In the genomic region with DNA sequence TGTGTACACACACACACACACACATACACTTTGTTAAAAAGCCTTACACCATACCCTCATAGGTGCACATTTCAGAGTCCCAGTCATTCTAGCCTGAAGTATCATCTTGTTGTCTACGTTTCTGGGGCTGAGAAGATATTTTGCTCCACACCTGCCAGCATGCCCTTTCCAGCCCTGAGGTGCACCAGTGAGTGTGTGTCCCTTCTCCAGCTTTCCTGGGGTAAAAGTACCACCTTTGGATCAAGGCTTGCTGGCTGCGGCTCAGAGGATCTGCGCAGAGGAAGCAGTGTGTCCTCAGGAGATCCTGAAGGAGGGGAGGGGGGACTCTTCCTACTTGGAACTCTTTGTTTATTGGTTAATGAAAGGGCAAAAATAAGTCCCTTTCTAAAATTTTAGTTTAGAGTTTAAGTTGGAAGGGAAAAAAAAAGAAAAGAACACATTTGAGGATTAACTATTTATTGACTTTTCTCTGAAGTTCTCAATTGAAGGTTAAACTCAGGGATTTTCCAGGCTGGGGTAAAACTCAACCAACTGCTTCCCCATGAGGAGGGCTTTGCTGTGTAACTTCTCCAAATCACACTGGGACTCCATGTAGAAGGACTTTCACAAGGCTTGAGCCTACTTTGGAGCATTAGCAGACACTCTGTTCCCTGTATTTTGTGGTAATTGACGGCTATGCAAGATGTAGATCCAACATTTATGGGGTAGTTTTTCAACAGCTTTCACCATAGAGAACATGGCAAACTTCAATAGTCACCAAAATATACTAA, we compare ENCODE assay signal across 2 cellular contexts.
TF ChIP-seq lines count a peak whose summit lies in the region.

No MANE protein-coding gene starts in this region.

TF ChIP-seq in SK-N-SH, 30 proteins besides CTCF, POLR2A, EP300 and RAD21 (continued from another document):
- TF ChIP-seq SMC3 (IDR thresholded peaks at IDR 0.05; ENCODE audit: low read depth, low read length): no peak

TF ChIP-seq in SK-N-SH treated with all-trans-retinoic acid at 6 μM for 48 hours, 23 proteins besides CTCF, POLR2A, EP300 and RAD21 (continued from another document):
- no peak for TF ChIP-seq TSHZ2 (CRISPR knock-in tag; IDR thresholded peaks at IDR 0.05)
- no peak for TF ChIP-seq PATZ1 (CRISPR knock-in tag; IDR thresholded peaks at IDR 0.05; ENCODE audit: borderline replicate concordance)
- TF ChIP-seq ZNF565 (CRISPR knock-in tag; conservative IDR thresholded peaks at IDR 0.05; ENCODE audit: low read depth): no peak
- TF ChIP-seq ARNTL (CRISPR knock-in tag; IDR thresholded peaks at IDR 0.05; ENCODE audit: borderline replicate concordance, low read depth): no peak
- TF ChIP-seq POU6F1 (CRISPR knock-in tag; IDR thresholded peaks at IDR 0.05; ENCODE audit: borderline replicate concordance, low read depth): no peak
- no peak for TF ChIP-seq RARB (CRISPR knock-in tag; IDR thresholded peaks at IDR 0.05)
- TF ChIP-seq ZFP3 (CRISPR knock-in tag; IDR thresholded peaks at IDR 0.05): no peak
- no peak for TF ChIP-seq BACH2 (CRISPR knock-in tag; IDR thresholded peaks at IDR 0.05; ENCODE audit: borderline replicate concordance)
- no peak for TF ChIP-seq ESRRG (CRISPR knock-in tag; IDR thresholded peaks at IDR 0.05)
- no peak for TF ChIP-seq ZNF8 (CRISPR knock-in tag; IDR thresholded peaks at IDR 0.05)
- no peak for TF ChIP-seq SNAI2 (CRISPR knock-in tag; IDR thresholded peaks at IDR 0.05)
- TF ChIP-seq OSR1 (CRISPR knock-in tag; IDR thresholded peaks at IDR 0.05): no peak
- TF ChIP-seq ZC3H10 (CRISPR knock-in tag; IDR thresholded peaks at IDR 0.05): no peak
- TF ChIP-seq CSDC2 (CRISPR knock-in tag; IDR thresholded peaks at IDR 0.05): no peak
- TF ChIP-seq TCF4 (CRISPR knock-in tag; IDR thresholded peaks at IDR 0.05; ENCODE audit: borderline replicate concordance): no peak
- no peak for TF ChIP-seq GLIS3 (CRISPR knock-in tag; IDR thresholded peaks at IDR 0.05)
- no peak for TF ChIP-seq ISL1 (CRISPR knock-in tag; IDR thresholded peaks at IDR 0.05)
TF ChIP-seq in SK-N-SH treated with all-trans-retinoic acid at 6 μM for 48 hours: peak in this region for 0.
